In genomic region chr19:13060964-13061927, GRCh38 we compare ENCODE assay signal across 8 cellular contexts. TPM values are rescaled to one million over a fixed set of nuclear protein-coding genes. Genes with fewer than 3 reads are reported as not detected.
A peak's percentile ranks its signal among the peaks of the same experiment; 100 is the strongest.
DNase-seq lines count a peak whose midpoint lies in the region; ATAC-seq, FAIRE-seq and TF ChIP-seq lines count a peak whose summit lies in the region.

No MANE protein-coding gene starts in this region.

- peak overlapping the region; percentile 36 for H2AFZ ChIP-seq in astrocyte (ENCODE audit: low read depth, low read length)

- H3K9me3 Mint-ChIP-seq in astrocyte (ENCODE audit: unreplicated experiment), result no peaks in the 10 kb centered on the region

- peaks cover 53% of the 10 kb centered on the region for H3K27me3 Mint-ChIP-seq in astrocyte (ENCODE audit: low read depth, unreplicated experiment)

- TF ChIP-seq CTCF in astrocyte (IDR thresholded peaks at IDR 0.05; ENCODE audit: insufficient read depth, low read depth, low read length) (peak; percentile 64), psoas muscle (IDR thresholded peaks at IDR 0.05) (peak; percentile 98)

- FAIRE-seq in astrocyte (lab: Jason Lieb, UNC), result no peak

- no peaks in the 10 kb centered on the region for H3K9me3 ChIP-seq in astrocyte (ENCODE audit: insufficient read depth, low read depth, low read length)
- H3K9me3 ChIP-seq in right cardiac atrium (ENCODE audit: control insufficient read depth, low read length), result no peaks in the 10 kb centered on the region
- no peaks in the 10 kb centered on the region for H3K9me3 ChIP-seq in psoas muscle

- H3K9ac ChIP-seq in astrocyte (ENCODE audit: low read length), result peak overlapping the region; percentile 43

- H3K27ac Mint-ChIP-seq in astrocyte (ENCODE audit: unreplicated experiment), result no peak overlapping the region

- peaks cover 1% of the 10 kb centered on the region for H3K36me3 Mint-ChIP-seq in astrocyte (ENCODE audit: low read depth, unreplicated experiment)

- H3K27ac ChIP-seq in astrocyte (ENCODE audit: low read depth, low read length) (peak overlapping the region; percentile 29), right cardiac atrium (ENCODE audit: low read length) (peak overlapping the region; percentile 74), psoas muscle (peak overlapping the region; percentile 81)

- peak; percentile 89 for DNase-seq in AG20443 (ENCODE audit: low spot score)
- peak; percentile 64 for DNase-seq in NCI-H146 treated with DMSO at 0.1 percent for 48 hours (lab: John Stamatoyannopoulos, UW; ENCODE audit: unreplicated experiment)
- peak; percentile 66 for DNase-seq in T1000 (lab: John Stamatoyannopoulos, UW)
- DNase-seq in astrocyte (ENCODE audit: low read depth), result no peak
- DNase-seq in right cardiac atrium, result peak; percentile 88 to 96 (median 95)
- peak; percentile 87 to 93 for DNase-seq in psoas muscle
- DNase-seq in ureter (ENCODE audit: low spot score), result peak; percentile 87

- H3K27me3 ChIP-seq in astrocyte (ENCODE audit: insufficient read depth, low read length) (no peaks in the 10 kb centered on the region), right cardiac atrium (ENCODE audit: control insufficient read depth, insufficient read depth) (no peaks in the 10 kb centered on the region), psoas muscle (ENCODE audit: insufficient read depth in 3 of 3, low read length in 2 of 3) (no peaks in the 10 kb centered on the region)

- ATAC-seq in GM21423 (IDR thresholded peaks at IDR 0.05; ENCODE audit: unreplicated experiment), result peak; percentile 52
- ATAC-seq in right cardiac atrium, result peak; percentile 76 to 80
- peak; percentile 62 to 73 (median 66) for ATAC-seq in psoas muscle

- H3K4me3 Mint-ChIP-seq in astrocyte (ENCODE audit: unreplicated experiment), result peak overlapping the region; percentile 46

- peaks cover 92% of the 10 kb centered on the region for H3K79me2 ChIP-seq in astrocyte (ENCODE audit: insufficient read depth, low read length)

- intact Hi-C loops in right cardiac atrium (cut with DNase I), result loop anchor here in 3 of 4 donors (5.0 to 10.0 kb wide), 5 partner anchors 36 to 76 kb away; partner anchors contain the start of gene NFIX (in 1 of the 3)
- intact Hi-C loops in psoas muscle (cut with DNase I), result loop anchor here (2.0 to 5.0 kb wide), 3 partner anchors 28 to 76 kb away; no protein-coding TSS in a partner anchor

- H3K36me3 ChIP-seq in astrocyte (ENCODE audit: insufficient read depth, low read length), result no peaks in the 10 kb centered on the region
- no peaks in the 10 kb centered on the region for H3K36me3 ChIP-seq in psoas muscle (ENCODE audit: insufficient read depth in 1 of 2, low read depth in 1 of 2)

- H3K4me3 ChIP-seq in astrocyte (ENCODE audit: insufficient read depth, low read depth, low read length) (peak overlapping the region; percentile 47), right cardiac atrium (ENCODE audit: low read length) (peak overlapping the region; percentile 17), psoas muscle (peak overlapping the region; percentile 52)

- H3K4me2 ChIP-seq in astrocyte (ENCODE audit: low read length), result peak overlapping the region; percentile 85

- under 1% methylated on average over 40 of the region's 40 CpGs for WGBS in right cardiac atrium
- WGBS in psoas muscle, 3 donors, result 1 to 3% (median 1%) methylated on average over 40 of the region's 40 CpGs

- peaks cover 49% of the 10 kb centered on the region for H4K20me1 ChIP-seq in astrocyte (ENCODE audit: insufficient read depth, low read length)

- peaks cover 27% of the 10 kb centered on the region for H3K4me1 Mint-ChIP-seq in astrocyte (ENCODE audit: low read depth, unreplicated experiment)

- H3K4me1 ChIP-seq in astrocyte (ENCODE audit: insufficient read depth, low read length) (peaks cover 44% of the 10 kb centered on the region), right cardiac atrium (ENCODE audit: control insufficient read depth, insufficient read depth, low read length) (peaks cover 58% of the 10 kb centered on the region), psoas muscle (peaks cover 98% of the 10 kb centered on the region)

RNA-seq across cellular contexts. Expression of gene LYL1, which starts 41.4 kb away (rescaled TPM):
- total RNA-seq in astrocyte (0.27 TPM in 1 of 2 replicates, not detected in the other), right cardiac atrium (10 to 100 TPM in 2 of 4 donors, 1 to 10 TPM in 2; 8.0 to 11.9 (median 10.1) TPM), psoas muscle (1 to 10 TPM; 2.1 to 4.6 (median 3.2) TPM), ureter (3.0 TPM)
- polyA plus RNA-seq in right cardiac atrium (8.0 TPM), psoas muscle (1 to 10 TPM; 1.1 to 3.4 (median 1.1) TPM)

RNA-seq across cellular contexts. Expression of gene TRMT1, which starts 55.3 kb away (rescaled TPM):
- total RNA-seq in astrocyte, result 43.0 and 43.3 TPM in 2 replicates
- total RNA-seq in right cardiac atrium, result 10 to 100 TPM; 14.8 to 22.2 (median 17.5) TPM
- 19.9 TPM for polyA plus RNA-seq in right cardiac atrium
- total RNA-seq in psoas muscle, result 10 to 100 TPM; 31.6 to 45.3 (median 35.1) TPM
- polyA plus RNA-seq in psoas muscle, result 10 to 100 TPM; 42.3 to 87.1 (median 45.4) TPM
- total RNA-seq in ureter, result 54.6 TPM

RNA-seq across cellular contexts. Expression of gene NACC1, which starts 56.8 kb away (rescaled TPM):
- total RNA-seq in astrocyte, result 96.4 and 104 TPM in 2 replicates
- 10 to 100 TPM; 27.6 to 44.2 (median 40.2) TPM for total RNA-seq in right cardiac atrium
- 40.2 TPM for polyA plus RNA-seq in right cardiac atrium
- 10 to 100 TPM; 32.1 to 48.9 (median 37.9) TPM for total RNA-seq in psoas muscle
- 10 to 100 TPM; 11.9 to 63.4 (median 45.8) TPM for polyA plus RNA-seq in psoas muscle
- total RNA-seq in ureter, result 57.0 TPM

Comparison
In these comparisons a context has a peak if more than half of its experiments do, and no peak if none do; other contexts are left out.
1. H3K27ac ChIP-seq: peak in every context shown above with its lines; median percentile 81 in psoas muscle; 74 in right cardiac atrium; 29 in astrocyte.